ENCODE assay signal across 1 cellular context in genomic region chr1:41539999-41540398, GRCh38.
TF ChIP-seq lines count a peak whose summit lies in the region.

No MANE protein-coding gene starts in this region.

TF ChIP-seq in K562, 482 proteins besides CTCF, POLR2A, EP300 and RAD21 (continued from another document):
- TF ChIP-seq PREB (CRISPR knock-in tag; IDR thresholded peaks at IDR 0.05), result no peak
- TF ChIP-seq, protein P1, sequence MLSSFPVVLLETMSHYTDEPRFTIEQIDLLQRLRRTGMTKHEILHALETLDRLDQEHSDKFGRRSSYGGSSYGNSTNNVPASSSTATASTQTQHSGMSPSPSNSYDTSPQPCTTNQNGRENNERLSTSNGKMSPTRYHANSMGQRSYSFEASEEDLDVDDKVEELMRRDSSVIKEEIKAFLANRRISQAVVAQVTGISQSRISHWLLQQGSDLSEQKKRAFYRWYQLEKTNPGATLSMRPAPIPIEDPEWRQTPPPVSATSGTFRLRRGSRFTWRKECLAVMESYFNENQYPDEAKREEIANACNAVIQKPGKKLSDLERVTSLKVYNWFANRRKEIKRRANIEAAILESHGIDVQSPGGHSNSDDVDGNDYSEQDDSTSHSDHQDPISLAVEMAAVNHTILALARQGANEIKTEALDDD (IDR thresholded peaks at IDR 0.05), result no peak
- TF ChIP-seq ZFP30 (CRISPR knock-in tag; IDR thresholded peaks at IDR 0.05; ENCODE audit: borderline replicate concordance), result no peak
